In the genomic region with DNA sequence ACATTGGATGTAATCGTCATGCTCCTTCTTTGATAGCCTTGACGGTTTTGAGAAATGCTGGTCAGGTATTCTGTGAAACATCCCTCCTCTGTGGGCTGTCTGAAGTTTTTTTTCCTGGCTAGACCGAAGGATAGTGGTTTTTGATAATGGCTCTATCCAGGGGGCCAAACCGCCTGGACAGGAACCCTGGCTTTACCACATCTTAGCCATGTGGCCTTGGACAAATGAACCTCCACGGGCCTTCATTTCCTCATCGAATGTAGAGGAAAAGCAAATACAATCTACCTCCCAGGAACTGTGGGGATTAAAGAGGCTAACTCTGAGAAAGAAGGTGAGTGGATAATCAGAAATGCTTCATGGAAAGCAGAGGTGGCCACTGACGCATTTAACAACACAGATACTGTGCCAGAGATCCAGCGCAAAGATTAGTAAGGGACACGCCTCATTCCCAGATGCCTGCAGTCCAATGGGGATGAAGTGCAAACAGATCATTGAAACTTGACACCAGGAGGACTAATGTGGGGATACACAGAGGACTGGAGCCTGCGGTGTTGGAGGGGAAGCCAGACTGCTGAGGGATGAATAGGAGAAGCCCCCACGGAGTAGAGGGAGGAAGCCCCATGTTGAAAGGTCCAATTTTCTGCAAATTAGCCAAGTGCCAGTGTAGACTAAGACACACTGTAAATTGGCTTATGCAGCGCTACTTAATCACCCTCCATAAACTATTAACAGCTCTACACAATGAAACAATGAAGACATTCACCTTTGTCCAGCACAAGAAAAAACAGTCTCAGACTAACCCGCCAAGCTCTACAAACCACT, we compare ENCODE assay signal across 9 cellular contexts. TPM values are rescaled to one million over a fixed set of nuclear protein-coding genes. Genes with fewer than 3 reads are reported as not detected.
DNase-seq lines count a peak whose midpoint lies in the region; ATAC-seq, FAIRE-seq and TF ChIP-seq lines count a peak whose summit lies in the region.
"Had no signal": no experiment of that assay in that cellular context is flagged by ENCODE, and none has a peak within 500 bp of the region (broad histone marks: within the 10 kb centered on the region; RNA-seq: fewer than 3 reads in every experiment).

No MANE protein-coding gene starts in this region.

- no peaks in the 10 kb centered on the region for H3K36me3 Mint-ChIP-seq in effector memory CD8-positive, alpha-beta T cell (ENCODE audit: insufficient read depth)
- H3K36me3 Mint-ChIP-seq in stimulated activated effector memory CD8-positive, alpha-beta T cell treated with anti-CD3 and anti-CD28 coated beads, Interleukin-12 subunit alpha, Interleukin-12 subunit beta, amount 100 ng/mL, for 72 hours: no peaks in the 10 kb centered on the region
- H3K36me3 Mint-ChIP-seq: activated naive CD8-positive, alpha-beta T cell had no signal

- no peaks in the 10 kb centered on the region for H3K27me3 Mint-ChIP-seq in effector memory CD8-positive, alpha-beta T cell
- H3K27me3 Mint-ChIP-seq: activated naive CD8-positive, alpha-beta T cell had no signal

- H3K4me3 Mint-ChIP-seq in effector memory CD8-positive, alpha-beta T cell: no peak overlapping the region
- H3K4me3 Mint-ChIP-seq in stimulated activated effector memory CD8-positive, alpha-beta T cell treated with anti-CD3 and anti-CD28 coated beads, Interleukin-12 subunit alpha, Interleukin-12 subunit beta, amount 100 ng/mL, for 72 hours: no peak overlapping the region
- H3K4me3 Mint-ChIP-seq: activated naive CD8-positive, alpha-beta T cell had no signal

- intact Hi-C loops in kidney (cut with DNase I): no loop called here

- H3K27ac ChIP-seq in HUES6 (ENCODE audit: low read depth, low read length): peak overlapping the region; percentile 5; the same call in 1 of the 2 replicates
- H3K27ac ChIP-seq in kidney (ENCODE audit: low read depth in 2 of 2, low read length in 2 of 2): peak overlapping the region; percentile 32 to 69

- H3K9ac ChIP-seq in HUES6 (ENCODE audit: low read length) (no peak overlapping the region), kidney (ENCODE audit: low read length in 2 of 2) (peak overlapping the region in 1 of 2 donors; percentile 32)

- H3K27me3 ChIP-seq in HUES6 (ENCODE audit: control insufficient read depth, insufficient read depth, low read length): no peaks in the 10 kb centered on the region

- DNase-seq in ACHN: peak; percentile 79
- DNase-seq in kidney: peak; percentile 55
- DNase-seq in GF-D8 (lab: John Stamatoyannopoulos, UW): no peak
- DNase-seq in effector memory CD8-positive, alpha-beta T cell: no peak
- DNase-seq in stimulated activated effector memory CD8-positive, alpha-beta T cell treated with anti-CD3 and anti-CD28 coated beads, Interleukin-12 subunit alpha, Interleukin-12 subunit beta, amount 100 ng/mL, for 72 hours (ENCODE audit: low spot score in 2 of 2): no peak

- FAIRE-seq in kidney (lab: Jason Lieb, UNC): no peak

- ATAC-seq in SK-N-SH treated with all-trans-retinoic acid at 6 μM for 48 hours (peak; percentile 93), HG03280 (IDR thresholded peaks at IDR 0.05; ENCODE audit: unreplicated experiment) (no peak)
- ATAC-seq in effector memory CD8-positive, alpha-beta T cell (replicated peaks): no peak
- ATAC-seq in stimulated activated effector memory CD8-positive, alpha-beta T cell treated with anti-CD3 and anti-CD28 coated beads, Interleukin-12 subunit alpha, Interleukin-12 subunit beta, amount 100 ng/mL, for 72 hours: no peak

- H3K36me3 ChIP-seq in HUES6 (ENCODE audit: control insufficient read depth, insufficient read depth, low read length) (no peaks in the 10 kb centered on the region), kidney (ENCODE audit: control insufficient read depth in 1 of 2, insufficient read depth in 2 of 2, low read length in 2 of 2) (no peaks in the 10 kb centered on the region)

- in situ Hi-C loops in ACHN (cut with HindIII; ENCODE audit: low pct_ligation_motif_present, low pct_unique_long_range_greater_than_20kb, low sequenced_read_pairs): no loop called here

- H3K4me1 ChIP-seq in HUES6 (ENCODE audit: control insufficient read depth, insufficient read depth, low read length): peaks cover 74% of the 10 kb centered on the region
- H3K4me1 ChIP-seq in kidney (ENCODE audit: control insufficient read depth in 1 of 2, insufficient read depth in 1 of 2, low read depth in 1 of 2, low read length in 2 of 2): peaks cover 14 to 19% of the 10 kb centered on the region in 2 donors

- H3K9me3 ChIP-seq in HUES6 (ENCODE audit: control insufficient read depth, insufficient read depth, low read depth, low read length) (no peaks in the 10 kb centered on the region), kidney (ENCODE audit: control insufficient read depth in 1 of 2, low read length in 2 of 2) (no peaks in the 10 kb centered on the region)

- no peaks in the 10 kb centered on the region for H3K4me1 Mint-ChIP-seq in effector memory CD8-positive, alpha-beta T cell (ENCODE audit: low read depth in 2 of 2)
- H3K4me1 Mint-ChIP-seq in stimulated activated effector memory CD8-positive, alpha-beta T cell treated with anti-CD3 and anti-CD28 coated beads, Interleukin-12 subunit alpha, Interleukin-12 subunit beta, amount 100 ng/mL, for 72 hours: no peaks in the 10 kb centered on the region

- H3K4me3 ChIP-seq in HUES6 (ENCODE audit: low read depth, low read length) (no peak overlapping the region), kidney (ENCODE audit: low read length in 2 of 2) (no peak overlapping the region)

- no peak for TF ChIP-seq CTCF in kidney (IDR thresholded peaks at IDR 0.05; ENCODE audit: borderline replicate concordance, extremely low read depth, insufficient read depth)

- no peak overlapping the region for H3K27ac Mint-ChIP-seq in effector memory CD8-positive, alpha-beta T cell
- H3K27ac Mint-ChIP-seq in stimulated activated effector memory CD8-positive, alpha-beta T cell treated with anti-CD3 and anti-CD28 coated beads, Interleukin-12 subunit alpha, Interleukin-12 subunit beta, amount 100 ng/mL, for 72 hours: no peak overlapping the region
- H3K27ac Mint-ChIP-seq: activated naive CD8-positive, alpha-beta T cell had no signal

- peaks cover 0 to 3% of the 10 kb centered on the region in 2 donors for H3K9me3 Mint-ChIP-seq in effector memory CD8-positive, alpha-beta T cell
- peaks cover 3% of the 10 kb centered on the region for H3K9me3 Mint-ChIP-seq in stimulated activated effector memory CD8-positive, alpha-beta T cell treated with anti-CD3 and anti-CD28 coated beads, Interleukin-12 subunit alpha, Interleukin-12 subunit beta, amount 100 ng/mL, for 72 hours

TF ChIP-seq in SK-N-SH treated with all-trans-retinoic acid at 6 μM for 48 hours, 23 proteins besides CTCF, POLR2A, EP300 and RAD21:
- TF ChIP-seq, protein P1, sequence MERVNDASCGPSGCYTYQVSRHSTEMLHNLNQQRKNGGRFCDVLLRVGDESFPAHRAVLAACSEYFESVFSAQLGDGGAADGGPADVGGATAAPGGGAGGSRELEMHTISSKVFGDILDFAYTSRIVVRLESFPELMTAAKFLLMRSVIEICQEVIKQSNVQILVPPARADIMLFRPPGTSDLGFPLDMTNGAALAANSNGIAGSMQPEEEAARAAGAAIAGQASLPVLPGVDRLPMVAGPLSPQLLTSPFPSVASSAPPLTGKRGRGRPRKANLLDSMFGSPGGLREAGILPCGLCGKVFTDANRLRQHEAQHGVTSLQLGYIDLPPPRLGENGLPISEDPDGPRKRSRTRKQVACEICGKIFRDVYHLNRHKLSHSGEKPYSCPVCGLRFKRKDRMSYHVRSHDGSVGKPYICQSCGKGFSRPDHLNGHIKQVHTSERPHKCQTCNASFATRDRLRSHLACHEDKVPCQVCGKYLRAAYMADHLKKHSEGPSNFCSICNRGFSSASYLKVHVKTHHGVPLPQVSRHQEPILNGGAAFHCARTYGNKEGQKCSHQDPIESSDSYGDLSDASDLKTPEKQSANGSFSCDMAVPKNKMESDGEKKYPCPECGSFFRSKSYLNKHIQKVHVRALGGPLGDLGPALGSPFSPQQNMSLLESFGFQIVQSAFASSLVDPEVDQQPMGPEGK (CRISPR knock-in tag; IDR thresholded peaks at IDR 0.05; ENCODE audit: borderline replicate concordance): no peak
- no peak for TF ChIP-seq ZNF8 (CRISPR knock-in tag; IDR thresholded peaks at IDR 0.05)
- TF ChIP-seq ZNF70 (CRISPR knock-in tag; IDR thresholded peaks at IDR 0.05): 0 out of 2 replicates have a peak, but pooled peaks have one; percentile 52

RNA-seq across cellular contexts. Expression of a gene that starts 41.6 kb away (rescaled TPM):
- 52.4 TPM for total RNA-seq in kidney
- 7.6 TPM for polyA plus RNA-seq in kidney (ENCODE audit: insufficient read depth, low read depth, low replicate concordance)

Comparison
In these comparisons a context has a peak if more than half of its experiments do, and no peak if none do; other contexts are left out.
1. DNase-seq: peak in ACHN (single experiment) and kidney (single experiment); none in GF-D8 (single experiment), effector memory CD8-positive, alpha-beta T cell (0 of 3) and stimulated activated effector memory CD8-positive, alpha-beta T cell treated with anti-CD3 and anti-CD28 coated beads, Interleukin-12 subunit alpha, Interleukin-12 subunit beta, amount 100 ng/mL, for 72 hours (0 of 2).